In the genomic region with DNA sequence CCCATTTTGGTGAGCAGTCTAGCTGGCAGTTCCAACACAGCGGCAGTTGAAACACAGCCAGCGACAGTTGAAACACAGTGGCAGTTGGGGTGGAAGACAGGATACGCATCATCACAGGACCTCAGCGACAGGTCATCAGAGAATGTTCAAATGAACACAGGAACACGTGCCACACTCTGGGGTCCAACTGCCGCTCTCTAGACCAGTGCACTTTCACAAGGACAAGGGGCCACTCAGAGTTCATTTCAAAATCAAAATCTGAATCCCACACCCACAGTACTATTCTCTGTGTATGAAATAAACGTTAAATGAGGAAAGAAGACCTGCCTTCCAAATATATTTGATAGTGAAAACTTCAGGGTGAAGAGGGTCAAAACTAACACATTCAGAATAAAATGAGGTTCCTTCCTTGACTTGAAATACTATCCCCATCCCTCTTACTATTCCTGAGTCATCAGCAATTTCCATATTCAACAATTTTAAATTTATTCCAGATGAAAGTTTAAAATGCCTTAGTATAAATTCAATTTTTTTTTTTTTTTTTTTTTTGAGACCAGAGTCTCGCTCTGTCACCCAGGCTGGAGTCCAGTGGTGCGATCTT, we compare ENCODE assay signal across 1 cellular context.
TF ChIP-seq lines count a peak whose summit lies in the region.

No MANE protein-coding gene starts in this region.

TF ChIP-seq in K562, 482 proteins besides CTCF, POLR2A, EP300 and RAD21 (continued from another document and continues in another):
- TF ChIP-seq, protein P1, sequence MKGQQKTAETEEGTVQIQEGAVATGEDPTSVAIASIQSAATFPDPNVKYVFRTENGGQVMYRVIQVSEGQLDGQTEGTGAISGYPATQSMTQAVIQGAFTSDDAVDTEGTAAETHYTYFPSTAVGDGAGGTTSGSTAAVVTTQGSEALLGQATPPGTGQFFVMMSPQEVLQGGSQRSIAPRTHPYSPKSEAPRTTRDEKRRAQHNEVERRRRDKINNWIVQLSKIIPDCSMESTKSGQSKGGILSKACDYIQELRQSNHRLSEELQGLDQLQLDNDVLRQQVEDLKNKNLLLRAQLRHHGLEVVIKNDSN (CRISPR knock-in tag; IDR thresholded peaks at IDR 0.05): peak; percentile 49; the same call in 1 of the 2 replicates
- peak; percentile 76 for TF ChIP-seq CXXC5 (CRISPR knock-in tag; IDR thresholded peaks at IDR 0.05)
- TF ChIP-seq, protein P2, sequence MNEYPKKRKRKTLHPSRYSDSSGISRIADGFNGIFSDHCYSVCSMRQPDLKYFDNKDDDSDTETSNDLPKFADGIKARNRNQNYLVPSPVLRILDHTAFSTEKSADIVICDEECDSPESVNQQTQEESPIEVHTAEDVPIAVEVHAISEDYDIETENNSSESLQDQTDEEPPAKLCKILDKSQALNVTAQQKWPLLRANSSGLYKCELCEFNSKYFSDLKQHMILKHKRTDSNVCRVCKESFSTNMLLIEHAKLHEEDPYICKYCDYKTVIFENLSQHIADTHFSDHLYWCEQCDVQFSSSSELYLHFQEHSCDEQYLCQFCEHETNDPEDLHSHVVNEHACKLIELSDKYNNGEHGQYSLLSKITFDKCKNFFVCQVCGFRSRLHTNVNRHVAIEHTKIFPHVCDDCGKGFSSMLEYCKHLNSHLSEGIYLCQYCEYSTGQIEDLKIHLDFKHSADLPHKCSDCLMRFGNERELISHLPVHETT (CRISPR knock-in tag; conservative IDR thresholded peaks at IDR 0.05 in 1 of 2, IDR thresholded peaks at IDR 0.05 in 1 of 2): peak in 1 of 2 experiments; percentile 70; a peak in 1 of 4 replicates
- peak; percentile 43 to 47; a peak in 2 of 4 replicates for TF ChIP-seq MAZ (CRISPR knock-in tag; conservative IDR thresholded peaks at IDR 0.05 in 1 of 2, IDR thresholded peaks at IDR 0.05 in 1 of 2)
- TF ChIP-seq, protein P3, sequence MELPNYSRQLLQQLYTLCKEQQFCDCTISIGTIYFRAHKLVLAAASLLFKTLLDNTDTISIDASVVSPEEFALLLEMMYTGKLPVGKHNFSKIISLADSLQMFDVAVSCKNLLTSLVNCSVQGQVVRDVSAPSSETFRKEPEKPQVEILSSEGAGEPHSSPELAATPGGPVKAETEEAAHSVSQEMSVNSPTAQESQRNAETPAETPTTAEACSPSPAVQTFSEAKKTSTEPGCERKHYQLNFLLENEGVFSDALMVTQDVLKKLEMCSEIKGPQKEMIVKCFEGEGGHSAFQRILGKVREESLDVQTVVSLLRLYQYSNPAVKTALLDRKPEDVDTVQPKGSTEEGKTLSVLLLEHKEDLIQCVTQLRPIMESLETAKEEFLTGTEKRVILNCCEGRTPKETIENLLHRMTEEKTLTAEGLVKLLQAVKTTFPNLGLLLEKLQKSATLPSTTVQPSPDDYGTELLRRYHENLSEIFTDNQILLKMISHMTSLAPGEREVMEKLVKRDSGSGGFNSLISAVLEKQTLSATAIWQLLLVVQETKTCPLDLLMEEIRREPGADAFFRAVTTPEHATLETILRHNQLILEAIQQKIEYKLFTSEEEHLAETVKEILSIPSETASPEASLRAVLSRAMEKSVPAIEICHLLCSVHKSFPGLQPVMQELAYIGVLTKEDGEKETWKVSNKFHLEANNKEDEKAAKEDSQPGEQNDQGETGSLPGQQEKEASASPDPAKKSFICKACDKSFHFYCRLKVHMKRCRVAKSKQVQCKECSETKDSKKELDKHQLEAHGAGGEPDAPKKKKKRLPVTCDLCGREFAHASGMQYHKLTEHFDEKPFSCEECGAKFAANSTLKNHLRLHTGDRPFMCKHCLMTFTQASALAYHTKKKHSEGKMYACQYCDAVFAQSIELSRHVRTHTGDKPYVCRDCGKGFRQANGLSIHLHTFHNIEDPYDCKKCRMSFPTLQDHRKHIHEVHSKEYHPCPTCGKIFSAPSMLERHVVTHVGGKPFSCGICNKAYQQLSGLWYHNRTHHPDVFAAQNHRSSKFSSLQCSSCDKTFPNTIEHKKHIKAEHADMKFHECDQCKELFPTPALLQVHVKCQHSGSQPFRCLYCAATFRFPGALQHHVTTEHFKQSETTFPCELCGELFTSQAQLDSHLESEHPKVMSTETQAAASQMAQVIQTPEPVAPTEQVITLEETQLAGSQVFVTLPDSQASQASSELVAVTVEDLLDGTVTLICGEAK (IDR thresholded peaks at IDR 0.05): peak; percentile 59
- TF ChIP-seq, protein P3 (CRISPR knock-in tag; IDR thresholded peaks at IDR 0.05): no peak
- TF ChIP-seq, protein P4, sequence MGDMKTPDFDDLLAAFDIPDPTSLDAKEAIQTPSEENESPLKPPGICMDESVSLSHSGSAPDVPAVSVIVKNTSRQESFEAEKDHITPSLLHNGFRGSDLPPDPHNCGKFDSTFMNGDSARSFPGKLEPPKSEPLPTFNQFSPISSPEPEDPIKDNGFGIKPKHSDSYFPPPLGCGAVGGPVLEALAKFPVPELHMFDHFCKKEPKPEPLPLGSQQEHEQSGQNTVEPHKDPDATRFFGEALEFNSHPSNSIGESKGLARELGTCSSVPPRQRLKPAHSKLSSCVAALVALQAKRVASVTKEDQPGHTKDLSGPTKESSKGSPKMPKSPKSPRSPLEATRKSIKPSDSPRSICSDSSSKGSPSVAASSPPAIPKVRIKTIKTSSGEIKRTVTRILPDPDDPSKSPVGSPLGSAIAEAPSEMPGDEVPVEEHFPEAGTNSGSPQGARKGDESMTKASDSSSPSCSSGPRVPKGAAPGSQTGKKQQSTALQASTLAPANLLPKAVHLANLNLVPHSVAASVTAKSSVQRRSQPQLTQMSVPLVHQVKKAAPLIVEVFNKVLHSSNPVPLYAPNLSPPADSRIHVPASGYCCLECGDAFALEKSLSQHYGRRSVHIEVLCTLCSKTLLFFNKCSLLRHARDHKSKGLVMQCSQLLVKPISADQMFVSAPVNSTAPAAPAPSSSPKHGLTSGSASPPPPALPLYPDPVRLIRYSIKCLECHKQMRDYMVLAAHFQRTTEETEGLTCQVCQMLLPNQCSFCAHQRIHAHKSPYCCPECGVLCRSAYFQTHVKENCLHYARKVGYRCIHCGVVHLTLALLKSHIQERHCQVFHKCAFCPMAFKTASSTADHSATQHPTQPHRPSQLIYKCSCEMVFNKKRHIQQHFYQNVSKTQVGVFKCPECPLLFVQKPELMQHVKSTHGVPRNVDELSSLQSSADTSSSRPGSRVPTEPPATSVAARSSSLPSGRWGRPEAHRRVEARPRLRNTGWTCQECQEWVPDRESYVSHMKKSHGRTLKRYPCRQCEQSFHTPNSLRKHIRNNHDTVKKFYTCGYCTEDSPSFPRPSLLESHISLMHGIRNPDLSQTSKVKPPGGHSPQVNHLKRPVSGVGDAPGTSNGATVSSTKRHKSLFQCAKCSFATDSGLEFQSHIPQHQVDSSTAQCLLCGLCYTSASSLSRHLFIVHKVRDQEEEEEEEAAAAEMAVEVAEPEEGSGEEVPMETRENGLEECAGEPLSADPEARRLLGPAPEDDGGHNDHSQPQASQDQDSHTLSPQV (IDR thresholded peaks at IDR 0.05): peak; percentile 89
- 0 out of 2 replicates have a peak, but pooled peaks have one; percentile 3 for TF ChIP-seq ZNF76 (CRISPR knock-in tag; IDR thresholded peaks at IDR 0.05; ENCODE audit: borderline replicate concordance)
- no peak for TF ChIP-seq ESRRB (CRISPR knock-in tag; IDR thresholded peaks at IDR 0.05; ENCODE audit: borderline replicate concordance)
- TF ChIP-seq NR2C2 (CRISPR knock-in tag; IDR thresholded peaks at IDR 0.05): 0 out of 2 replicates have a peak, but pooled peaks have one; percentile 47
- TF ChIP-seq NR2C2 (tag; IDR thresholded peaks at IDR 0.05): peak; percentile 85
- peak; percentile 46; the same call in 1 of the 2 replicates for TF ChIP-seq NR2C1 (IDR thresholded peaks at IDR 0.05)
- TF ChIP-seq NR2C1 (tag; IDR thresholded peaks at IDR 0.05): peak; percentile 87
- TF ChIP-seq CREB1 (IDR thresholded peaks at IDR 0.05): 0 out of 2 replicates have a peak, but pooled peaks have one; percentile 53
- TF ChIP-seq CREB1 (CRISPR knock-in tag; IDR thresholded peaks at IDR 0.05): peak; percentile 77
- peak; percentile 45; the same call in 1 of the 2 replicates for TF ChIP-seq NCOA1 (IDR thresholded peaks at IDR 0.05; ENCODE audit: low read depth)
- TF ChIP-seq CREM (IDR thresholded peaks at IDR 0.05; ENCODE audit: low read depth): peak; percentile 89
- peak; percentile 79 for TF ChIP-seq BHLHE40 (IDR thresholded peaks at IDR 0.05; ENCODE audit: low read length)
- TF ChIP-seq ZKSCAN1 (IDR thresholded peaks at IDR 0.05; ENCODE audit: low read depth, low read length): no peak
- TF ChIP-seq, protein P5, sequence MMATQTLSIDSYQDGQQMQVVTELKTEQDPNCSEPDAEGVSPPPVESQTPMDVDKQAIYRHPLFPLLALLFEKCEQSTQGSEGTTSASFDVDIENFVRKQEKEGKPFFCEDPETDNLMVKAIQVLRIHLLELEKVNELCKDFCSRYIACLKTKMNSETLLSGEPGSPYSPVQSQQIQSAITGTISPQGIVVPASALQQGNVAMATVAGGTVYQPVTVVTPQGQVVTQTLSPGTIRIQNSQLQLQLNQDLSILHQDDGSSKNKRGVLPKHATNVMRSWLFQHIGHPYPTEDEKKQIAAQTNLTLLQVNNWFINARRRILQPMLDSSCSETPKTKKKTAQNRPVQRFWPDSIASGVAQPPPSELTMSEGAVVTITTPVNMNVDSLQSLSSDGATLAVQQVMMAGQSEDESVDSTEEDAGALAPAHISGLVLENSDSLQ (IDR thresholded peaks at IDR 0.05): peak; percentile 55
- TF ChIP-seq MEIS2 (IDR thresholded peaks at IDR 0.05; ENCODE audit: partially characterized antibody): peak; percentile 26
- TF ChIP-seq ZNF175 (CRISPR knock-in tag; IDR thresholded peaks at IDR 0.05; ENCODE audit: low read depth): peak; percentile 89
- TF ChIP-seq SOX6 (IDR thresholded peaks at IDR 0.05): peak; percentile 55
- peak; percentile 55; the same call in 1 of the 2 replicates for TF ChIP-seq ZNF197 (CRISPR knock-in tag; IDR thresholded peaks at IDR 0.05; ENCODE audit: low read depth)
- TF ChIP-seq ZSCAN32 (CRISPR knock-in tag; IDR thresholded peaks at IDR 0.05): no peak
- TF ChIP-seq NR4A1 (CRISPR knock-in tag; IDR thresholded peaks at IDR 0.05): no peak
- no peak for TF ChIP-seq NR4A1 (tag; IDR thresholded peaks at IDR 0.05)
- TF ChIP-seq CC2D1A (IDR thresholded peaks at IDR 0.05): peak; percentile 85
- TF ChIP-seq MYBL2 (IDR thresholded peaks at IDR 0.05; ENCODE audit: low read depth): peak; percentile 98
- TF ChIP-seq MYBL2 (CRISPR knock-in tag; IDR thresholded peaks at IDR 0.05; ENCODE audit: borderline replicate concordance): peak; percentile 91; the same call in 1 of the 2 replicates
